19 cellular contexts compared by ENCODE assay signal in genomic region chr4:74970577-74970976, GRCh38. TPM values are rescaled to one million over a fixed set of nuclear protein-coding genes. Genes with fewer than 3 reads are reported as not detected.
"Had no signal": no experiment of that assay in that cellular context is flagged by ENCODE, and none has a peak within 500 bp of the region (broad histone marks: within the 10 kb centered on the region; RNA-seq: fewer than 3 reads in every experiment).

No MANE protein-coding gene starts in this region.

- H3K27ac Mint-ChIP-seq: activated naive CD4-positive, alpha-beta T cell treated with anti-CD3 and anti-CD28 coated beads, Interleukin-2, amount 50 U/mL, for 24 hours; stimulated activated memory B cell treated with anti-CD40 and anti-IgM and Interleukin-4, amounts not matched to agents 10 μg/mL and 1 μg/mL and 100 μg/mL, for 72 hours; T-helper 17 cell had no signal

- H3K4me3 ChIP-seq: esophagus muscularis mucosa, mucosa of descending colon, ovary had no signal

- H3K9me3 ChIP-seq: esophagus muscularis mucosa, mucosa of descending colon, ovary had no signal

- H3K27me3 Mint-ChIP-seq: activated naive CD4-positive, alpha-beta T cell treated with anti-CD3 and anti-CD28 coated beads, Interleukin-2, amount 50 U/mL, for 24 hours; stimulated activated memory B cell treated with anti-CD40 and anti-IgM and Interleukin-4, amounts not matched to agents 10 μg/mL and 1 μg/mL and 100 μg/mL, for 72 hours had no signal

- H3K9me3 Mint-ChIP-seq: activated naive CD4-positive, alpha-beta T cell treated with anti-CD3 and anti-CD28 coated beads, Interleukin-2, amount 50 U/mL, for 24 hours had no signal

- DNase-seq: activated CD4-positive, alpha-beta T cell treated with anti-CD3 and anti-CD28 coated beads for 1 hour; activated CD8-positive, alpha-beta memory T cell treated with anti-CD3 and anti-CD28 coated beads for 24 hours; activated CD8-positive, alpha-beta memory T cell treated with anti-CD3 and anti-CD28 coated beads, Interleukin-2, amount 50 U/mL, for 48 hours; activated effector memory CD4-positive, alpha-beta T cell treated with Interleukin-2 at 50 U/mL for 16 hours; activated T-cell treated with anti-CD3 and anti-CD28 coated beads, Interleukin-2, amount 50 U/mL, for 48 hours; dermis blood vessel endothelial cell; effector memory CD4-positive, alpha-beta T cell; mucosa of descending colon; naive B cell; ovary; stimulated activated CD4-positive, alpha-beta T cell treated with anti-CD3 and anti-CD28 coated beads, Interleukin-4, amount 100 ng/mL, for 24 hours; T-helper 17 cell had no signal

- ATAC-seq: stimulated activated memory B cell treated with anti-CD40 and anti-IgM and Interleukin-4, amounts not matched to agents 10 μg/mL and 1 μg/mL and 100 μg/mL, for 72 hours; T-helper 17 cell had no signal

- H3K27me3 ChIP-seq: esophagus muscularis mucosa, ovary had no signal

- H3K4me3 Mint-ChIP-seq: activated naive CD4-positive, alpha-beta T cell treated with anti-CD3 and anti-CD28 coated beads, Interleukin-2, amount 50 U/mL, for 24 hours; stimulated activated memory B cell treated with anti-CD40 and anti-IgM and Interleukin-4, amounts not matched to agents 10 μg/mL and 1 μg/mL and 100 μg/mL, for 72 hours; T-helper 17 cell had no signal

- H3K36me3 ChIP-seq: esophagus muscularis mucosa, ovary had no signal

- H3K27ac ChIP-seq: esophagus muscularis mucosa, ovary, VCaP had no signal

- H3K4me1 Mint-ChIP-seq: activated naive CD4-positive, alpha-beta T cell treated with anti-CD3 and anti-CD28 coated beads, Interleukin-2, amount 50 U/mL, for 24 hours; T-helper 17 cell had no signal

- H3K36me3 Mint-ChIP-seq: activated naive CD4-positive, alpha-beta T cell treated with anti-CD3 and anti-CD28 coated beads, Interleukin-2, amount 50 U/mL, for 24 hours had no signal

RNA-seq across cellular contexts. Expression of gene PARM1, which starts 37.7 kb away (rescaled TPM):
- total RNA-seq: bronchial epithelial cell, endothelial cell of umbilical vein, lung microvascular endothelial cell had no signal
